ENCODE assay signal across 35 cellular contexts in genomic region chr3:132987396-132987795, GRCh38. TPM values are rescaled to one million over a fixed set of nuclear protein-coding genes. Genes with fewer than 3 reads are reported as not detected.
"Had no signal": no experiment of that assay in that cellular context is flagged by ENCODE, and none has a peak within 500 bp of the region (broad histone marks: within the 10 kb centered on the region; RNA-seq: fewer than 3 reads in every experiment).

No MANE protein-coding gene starts in this region.

- DNase-seq: activated B cell treated with CpG ODN at 0.5 μM for 24 hours; activated CD4-positive, alpha-beta memory T cell treated with anti-CD3 and anti-CD28 coated beads for 36 hours; activated CD4-positive, alpha-beta T cell treated with anti-CD3 and anti-CD28 coated beads for 4 hours; activated CD4-positive, alpha-beta T cell treated with anti-CD3 and anti-CD28 coated beads, Interleukin-2, amount 10 ng/mL, durations not matched to agents 24 days and 14 days; activated CD4-positive, alpha-beta T cell treated with anti-CD3 and anti-CD28 coated beads, Interleukin-2, amount 50 U/mL, for 1 hour; activated CD4-positive, alpha-beta T cell treated with anti-CD3 and anti-CD28 coated beads, Interleukin-2, amount 50 U/mL, for 4 hours; activated CD4-positive, CD25-positive, alpha-beta regulatory T cell treated with anti-CD3 and anti-CD28 coated beads, Interleukin-2, amount 50 U/mL, for 72 hours; activated CD8-positive, alpha-beta memory T cell treated with anti-CD3 and anti-CD28 coated beads, Interleukin-2, amount 50 U/mL, for 4 hours; activated CD8-positive, alpha-beta T cell treated with anti-CD3 and anti-CD28 coated beads for 36 hours; activated effector memory CD4-positive, alpha-beta T cell treated with anti-CD3 and anti-CD28 coated beads, Interleukin-2, amount 50 U/mL, for 16 hours; activated gamma-delta T cell treated with Interleukin-2 at 50 U/mL for 16 hours; activated naive CD4-positive, alpha-beta T cell; activated naive CD4-positive, alpha-beta T cell treated with anti-CD3 and anti-CD28 coated beads for 36 hours; activated naive CD4-positive, alpha-beta T cell treated with anti-CD3 and anti-CD28 coated beads, Interleukin-2, amount 50 U/mL, for 16 hours; activated naive CD8-positive, alpha-beta T cell treated with anti-CD3 and anti-CD28 coated beads for 36 hours; activated T-cell treated with anti-CD3 and anti-CD28 coated beads for 4 hours; activated T-cell treated with anti-CD3 and anti-CD28 coated beads, Interleukin-2, amount 50 U/mL, for 1 hour; activated T-cell treated with anti-CD3 and anti-CD28 coated beads, Interleukin-2, amount 50 U/mL, for 4 hours; activated T-cell treated with anti-CD3 and anti-CD28 coated beads, Interleukin-2, amount 50 U/mL, for 72 hours; adrenal gland; amniotic stem cell; aorta; body of pancreas; brain microvascular endothelial cell; caudate nucleus; cerebellar nuclear complex; T-helper 2 cell; T-helper 9 cell had no signal

- H3K4me1 ChIP-seq: adrenal gland, body of pancreas, breast epithelium had no signal

- ATAC-seq: activated CD8-positive, alpha-beta T cell treated with anti-CD3 and anti-CD28 coated beads for 36 hours; activated naive CD4-positive, alpha-beta T cell treated with anti-CD3 and anti-CD28 coated beads, Interleukin-2, amount 50 U/mL, for 72 hours; activated T-cell treated with anti-CD3 and anti-CD28 coated beads, Interleukin-2, amount 50 U/mL, for 4 hours; activated T-cell treated with anti-CD3 and anti-CD28 coated beads, Interleukin-2, amount 50 U/mL, for 72 hours; activated T-helper 17 cell treated with anti-CD3 and anti-CD28 coated beads, Interleukin-2, amount 50 U/mL, for 72 hours; body of pancreas had no signal

- H3K4me3 ChIP-seq: adrenal gland, body of pancreas, breast epithelium, cardiac muscle cell had no signal

- H3K27me3 ChIP-seq: adrenal gland, body of pancreas, brain microvascular endothelial cell, breast epithelium, cardiac muscle cell had no signal

- H3K9me3 ChIP-seq: adrenal gland, body of pancreas, breast epithelium had no signal

- H3K36me3 ChIP-seq: adrenal gland, brain microvascular endothelial cell, breast epithelium, cardiac muscle cell had no signal

- H3K27ac ChIP-seq: adrenal gland, body of pancreas, brain microvascular endothelial cell, breast epithelium, cardiac muscle cell, VCaP had no signal

RNA-seq across cellular contexts. Expression of gene TMEM108, which starts 50.8 kb away (rescaled TPM):
- total RNA-seq: activated B cell treated with CpG ODN at 0.5 μM for 24 hours; activated CD4-positive, alpha-beta memory T cell treated with anti-CD3 and anti-CD28 coated beads for 36 hours; activated CD4-positive, alpha-beta T cell treated with anti-CD3 and anti-CD28 coated beads, Interleukin-2, amount 10 ng/mL, durations not matched to agents 24 days and 14 days; activated CD8-positive, alpha-beta memory T cell treated with anti-CD3 and anti-CD28 coated beads for 36 hours; activated CD8-positive, alpha-beta T cell treated with anti-CD3 and anti-CD28 coated beads for 36 hours; activated naive CD4-positive, alpha-beta T cell treated with anti-CD3 and anti-CD28 coated beads for 36 hours; activated naive CD4-positive, alpha-beta T cell treated with anti-CD3 and anti-CD28 coated beads, Interleukin-2, amount 50 U/mL, for 72 hours; activated naive CD8-positive, alpha-beta T cell treated with anti-CD3 and anti-CD28 coated beads for 36 hours; activated T-cell treated with anti-CD3 and anti-CD28 coated beads, Interleukin-2, amount 50 U/mL, for 4 hours; activated T-helper 1 cell treated with anti-CD3 and anti-CD28 coated beads, Interleukin-12 subunit alpha, Interleukin-12 subunit beta, Interleukin-2, Interleukin-4 antibody, amounts not matched to agents 30 ng/mL and 10 ng/mL and 1 ng/mL, durations not matched to agents 14 hours and 24 hours and 36 hours had no signal
